In the genomic region with DNA sequence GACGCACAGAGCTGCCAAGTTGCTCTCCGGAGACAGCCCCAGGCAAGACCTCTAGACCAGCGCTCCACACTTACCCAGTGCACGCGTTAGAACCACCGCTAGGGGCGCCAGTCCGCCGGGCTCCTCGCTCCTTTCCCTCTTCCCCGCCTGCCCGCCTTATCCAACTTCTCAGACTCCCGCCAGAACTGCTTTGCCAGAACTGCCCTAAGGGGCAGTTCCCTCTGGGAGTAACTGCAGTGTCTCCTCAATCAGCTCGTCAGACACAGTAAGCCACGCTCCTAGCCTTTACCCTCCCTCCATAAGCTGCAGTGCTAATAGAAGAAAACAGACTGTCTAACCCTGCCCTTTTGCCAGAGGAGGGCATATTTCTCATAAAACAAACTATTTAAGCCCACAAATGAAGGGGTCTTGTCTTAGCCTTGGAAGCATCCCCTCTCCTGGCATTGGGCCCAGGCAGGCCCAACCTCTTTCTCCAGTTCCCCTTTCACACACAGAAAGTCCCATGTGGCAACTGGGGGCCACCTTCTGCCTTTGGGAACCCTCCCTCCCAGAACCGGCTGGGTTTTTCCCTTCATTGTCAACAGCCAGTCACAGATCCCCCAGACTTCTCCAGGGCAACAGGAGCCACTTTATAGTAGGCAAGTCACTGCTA, we compare ENCODE assay signal across 7 cellular contexts. TPM values are rescaled to one million over a fixed set of nuclear protein-coding genes. Genes with fewer than 3 reads are reported as not detected.
DNase-seq lines count a peak whose midpoint lies in the region; ATAC-seq and TF ChIP-seq lines count a peak whose summit lies in the region.

No MANE protein-coding gene starts in this region.

- no peaks in the 10 kb centered on the region for H3K79me2 ChIP-seq in OCI-LY7 (ENCODE audit: insufficient read depth, low read depth, low read length)

- H2AFZ ChIP-seq in OCI-LY7 (ENCODE audit: low read length), result peak overlapping the region; percentile 83

- no peaks in the 10 kb centered on the region for H3K27me3 ChIP-seq in esophagus (ENCODE audit: control insufficient read depth in 1 of 2, insufficient read depth in 2 of 2, low read length in 2 of 2)
- no peaks in the 10 kb centered on the region for H3K27me3 ChIP-seq in muscle layer of colon (ENCODE audit: control insufficient read depth in 1 of 2, insufficient read depth in 2 of 2, low read length in 2 of 2)

- BruUV-seq in OCI-LY7 (replicated peaks; lab: Mats Ljungman, UMichigan), result no TSS peak

- peak; percentile 32 for ATAC-seq in GM18502 (IDR thresholded peaks at IDR 0.05; ENCODE audit: poor library complexity, unreplicated experiment)

- peak overlapping the region; percentile 68 for H3K27ac ChIP-seq in OCI-LY7 (ENCODE audit: low read depth, low read length, poor library complexity, severe bottlenecking)
- H3K27ac ChIP-seq in esophagus (ENCODE audit: low read depth in 2 of 2, low read length in 1 of 2), result peak overlapping the region; percentile 67 to 75
- H3K27ac ChIP-seq in muscle layer of colon (ENCODE audit: low read depth, low read length), result peak overlapping the region; percentile 87

- H3K36me3 ChIP-seq in OCI-LY7 (ENCODE audit: insufficient read depth, low read length), result no peaks in the 10 kb centered on the region
- no peaks in the 10 kb centered on the region for H3K36me3 ChIP-seq in esophagus (ENCODE audit: control insufficient read depth in 2 of 2, insufficient read depth in 2 of 2, low read length in 1 of 2)
- H3K36me3 ChIP-seq in muscle layer of colon (ENCODE audit: insufficient read depth, low read length), result peaks cover 13% of the 10 kb centered on the region

- DNase-seq in Jurkat, Clone E6-1 (ENCODE audit: low read depth, low spot score), result peak; percentile 57
- DNase-seq in OCI-LY7 (ENCODE audit: low spot score) (peak; percentile 83), activated T-cell treated with anti-CD3 and anti-CD28 coated beads for 48 hours (ENCODE audit: low read depth) (peak; percentile 80)
- DNase-seq in stimulated activated CD8-positive, alpha-beta memory T cell treated with anti-CD3 and anti-CD28 coated beads, Interleukin-4, amount 100 ng/mL, for 48 hours, result peak; percentile 92

- H3K4me3 ChIP-seq in Jurkat, Clone E6-1 (ENCODE audit: low read length), result no peak overlapping the region
- H3K4me3 ChIP-seq in OCI-LY7 (ENCODE audit: low read depth, low read length, poor library complexity, severe bottlenecking), result peak overlapping the region; percentile 52
- no peak overlapping the region for H3K4me3 ChIP-seq in esophagus (ENCODE audit: low read depth in 1 of 2, low read length in 2 of 2)
- H3K4me3 ChIP-seq in muscle layer of colon (ENCODE audit: low read depth in 1 of 2, low read length in 2 of 2), result peak overlapping the region; percentile 17 to 35

- CTCF ChIA-PET in OCI-LY7 (lab: Charles Lee; ENCODE audit: unreplicated experiment), result interaction anchor here (0.6 to 3.8 kb wide), 11 partner anchors 9 to 94 kb away, joined by 3 to 81 read pairs (median 3); no protein-coding TSS in a partner anchor

- H3K4me1 ChIP-seq in OCI-LY7 (ENCODE audit: insufficient read depth, low read length, poor library complexity, severe bottlenecking), result peaks cover 81% of the 10 kb centered on the region
- peaks cover 17 to 57% of the 10 kb centered on the region in 2 donors for H3K4me1 ChIP-seq in esophagus (ENCODE audit: control insufficient read depth in 2 of 2, insufficient read depth in 2 of 2, low read length in 1 of 2)
- peaks cover 80% of the 10 kb centered on the region for H3K4me1 ChIP-seq in muscle layer of colon (ENCODE audit: insufficient read depth, low read length)

- intact Hi-C loops in OCI-LY7 (cut with micrococcal nuclease; ENCODE audit: unreplicated experiment), result loop anchor here (1.0 to 5.0 kb wide), 2 partner anchors 60 to 167 kb away; no protein-coding TSS in a partner anchor

- H3K9me2 ChIP-seq in OCI-LY7 (ENCODE audit: insufficient read depth, low read length), result no peaks in the 10 kb centered on the region

- 2 to 6% methylated on average over 16 of the region's 16 CpGs for WGBS in esophagus, 2 donors

- peak overlapping the region; percentile 88 for H3K4me2 ChIP-seq in OCI-LY7 (ENCODE audit: low read length)

- POLR2A ChIA-PET in OCI-LY7 (lab: Charles Lee), result interaction anchor here (0.9 to 12.3 kb wide), 12 partner anchors 7 to 69 kb away, joined by 4 to 146 read pairs (median 5); a partner anchor contains a TSS

- H3K9ac ChIP-seq in muscle layer of colon (ENCODE audit: low read length), result peak overlapping the region; percentile 32

- TF ChIP-seq CTCF in OCI-LY7 (conservative IDR thresholded peaks at IDR 0.05; ENCODE audit: low read length), result peak; percentile 99

- H4K20me1 ChIP-seq in OCI-LY7 (ENCODE audit: insufficient read depth, low read length), result no peaks in the 10 kb centered on the region

- H3K9me3 ChIP-seq in OCI-LY7 (ENCODE audit: low read length), result no peaks in the 10 kb centered on the region
- H3K9me3 ChIP-seq in esophagus (ENCODE audit: control insufficient read depth in 2 of 2, insufficient read depth in 1 of 2, low read depth in 1 of 2, low read length in 1 of 2), result no peaks in the 10 kb centered on the region
- no peaks in the 10 kb centered on the region for H3K9me3 ChIP-seq in muscle layer of colon (ENCODE audit: low read length)

RNA-seq across cellular contexts. Expression of a gene that starts 3.7 kb away (rescaled TPM):
- polyA plus RNA-seq in Jurkat, Clone E6-1 (2012; ENCODE audit: insufficient read depth, insufficient read length), result 4.5 TPM
- 4.8 and 5.3 TPM in 2 replicates for total RNA-seq in OCI-LY7 (2014; rRNA removed; shearing (Covaris generic))
- 11.1 and 11.3 TPM in 2 replicates for total RNA-seq in OCI-LY7 (2022)
- 1 to 10 TPM; 1.0 to 1.2 TPM for polyA plus RNA-seq in esophagus

RNA-seq across cellular contexts. Expression of a gene that starts 55.9 kb away (rescaled TPM):
- polyA plus RNA-seq in Jurkat, Clone E6-1 (2012; ENCODE audit: insufficient read depth, insufficient read length), result 138 TPM
- total RNA-seq in OCI-LY7 (2014; rRNA removed; shearing (Covaris generic)), result 192 and 215 TPM in 2 replicates
- 162 and 166 TPM in 2 replicates for total RNA-seq in OCI-LY7 (2022)
- 1 to 10 TPM; 4.3 to 5.8 TPM for polyA plus RNA-seq in esophagus

Comparison
In these comparisons a context has a peak if more than half of its experiments do, and no peak if none do; other contexts are left out.
1. H3K4me3 ChIP-seq: peak in OCI-LY7 (single experiment) and muscle layer of colon (2 of 2); none in Jurkat, Clone E6-1 (single experiment) and esophagus (0 of 2).
2. Peak in every context shown above with its lines, with median percentiles within 50 percentile points of each other: DNase-seq and H3K27ac ChIP-seq.